31 cellular contexts compared by ENCODE assay signal in the genomic region with DNA sequence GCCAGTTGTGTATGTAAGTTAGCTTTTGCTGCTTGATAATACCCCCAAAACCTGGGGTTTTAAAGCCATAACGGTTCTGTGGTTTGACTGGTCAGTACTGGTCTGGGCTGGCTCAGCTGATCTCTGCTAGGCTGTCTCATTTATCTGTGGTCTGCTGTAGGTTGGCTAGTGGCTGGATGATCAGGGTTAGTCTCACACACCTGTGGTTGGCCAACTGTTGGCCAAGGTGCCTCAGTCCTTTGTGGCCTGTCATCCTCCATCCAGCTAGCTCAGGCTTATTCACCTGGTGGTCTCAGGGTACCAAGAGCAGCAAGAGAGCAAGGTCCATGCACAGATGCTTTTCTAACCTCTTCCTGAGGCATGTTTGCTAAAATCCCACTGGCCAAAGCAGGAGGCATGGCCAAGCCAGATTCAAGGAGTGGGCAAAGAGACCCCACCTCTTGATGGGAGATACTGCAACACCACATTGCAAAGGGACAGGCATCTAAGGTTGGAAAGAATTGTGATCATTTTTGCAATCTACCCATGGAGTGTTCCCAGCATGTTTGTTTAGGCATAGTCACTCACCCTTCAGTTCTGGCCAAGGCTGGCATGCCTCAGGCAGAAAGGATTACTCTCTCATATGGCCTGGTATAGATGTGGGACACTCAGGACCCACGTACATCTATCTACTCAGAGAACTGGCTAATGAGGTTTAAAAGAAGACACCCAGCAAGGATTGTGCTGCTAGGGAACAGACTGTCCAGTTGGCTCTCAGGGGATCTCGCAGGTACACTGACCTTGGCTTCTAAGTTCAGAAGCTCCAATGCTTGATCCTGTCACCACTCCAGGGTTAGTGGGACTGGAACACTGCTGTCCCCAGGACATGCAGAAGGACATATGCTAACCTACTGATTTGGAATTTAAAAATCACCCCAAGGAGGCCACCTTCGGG.
DNase-seq lines count a peak whose midpoint lies in the region; ATAC-seq and TF ChIP-seq lines count a peak whose summit lies in the region.
"Had no signal": no experiment of that assay in that cellular context is flagged by ENCODE, and none has a peak within 500 bp of the region (broad histone marks: within the 10 kb centered on the region; RNA-seq: fewer than 3 reads in every experiment).

No MANE protein-coding gene starts in this region.

- H3K27ac Mint-ChIP-seq in glutamatergic neuron (ENCODE audit: unreplicated experiment): no peak overlapping the region
- H3K27ac Mint-ChIP-seq: activated CD8-positive, alpha-beta T cell treated with anti-CD3 and anti-CD28 coated beads for 36 hours; activated naive CD8-positive, alpha-beta T cell; dendritic cell treated with granulocyte-macrophage colony-stimulating factor and Interleukin-4, amounts not matched to agents 40 ng/mL and 50 ng/mL, for 4 days; nephron progenitor cell; stimulated activated memory B cell treated with anti-CD40 and anti-IgM and Interleukin-4, amounts not matched to agents 10 μg/mL and 1 μg/mL and 100 μg/mL, for 72 hours; T-helper 17 cell had no signal

- H3K9me3 Mint-ChIP-seq in glutamatergic neuron (ENCODE audit: unreplicated experiment): peaks cover 19% of the 10 kb centered on the region
- H3K9me3 Mint-ChIP-seq: activated CD8-positive, alpha-beta T cell treated with anti-CD3 and anti-CD28 coated beads for 36 hours; dendritic cell treated with granulocyte-macrophage colony-stimulating factor and Interleukin-4, amounts not matched to agents 40 ng/mL and 50 ng/mL, for 4 days; nephron progenitor cell; stimulated activated memory B cell treated with anti-CD40 and anti-IgM and Interleukin-4, amounts not matched to agents 10 μg/mL and 1 μg/mL and 100 μg/mL, for 72 hours had no signal

- H3K4me3 Mint-ChIP-seq in glutamatergic neuron (ENCODE audit: unreplicated experiment): no peak overlapping the region
- H3K4me3 Mint-ChIP-seq: activated CD8-positive, alpha-beta T cell treated with anti-CD3 and anti-CD28 coated beads for 36 hours; activated naive CD8-positive, alpha-beta T cell; dendritic cell treated with granulocyte-macrophage colony-stimulating factor and Interleukin-4, amounts not matched to agents 40 ng/mL and 50 ng/mL, for 4 days; nephron progenitor cell; stimulated activated memory B cell treated with anti-CD40 and anti-IgM and Interleukin-4, amounts not matched to agents 10 μg/mL and 1 μg/mL and 100 μg/mL, for 72 hours; T-helper 17 cell had no signal

- TF ChIP-seq POLR2A in gastroesophageal sphincter (IDR thresholded peaks at IDR 0.05): no peak
- TF ChIP-seq POLR2A in gastrocnemius medialis (IDR thresholded peaks at IDR 0.05): no peak

- H3K27ac ChIP-seq in gastroesophageal sphincter (peak overlapping the region; percentile 72 to 85 (median 84)), gastrocnemius medialis (peak overlapping the region; percentile 46 to 93 (median 87)), caudate nucleus (ENCODE audit: low read depth, low read length) (no peak overlapping the region)
- H3K27ac ChIP-seq: parathyroid adenoma had no signal

- DNase-seq in EL: peak; percentile 12
- peak; percentile 31 for DNase-seq in RPMI7951 (ENCODE audit: low read depth)
- peak in 1 of 2 donors; percentile 73 for DNase-seq in gastrocnemius medialis
- DNase-seq in caudate nucleus (lab: John Stamatoyannopoulos, UW): no peak
- no peak for DNase-seq in activated CD8-positive, alpha-beta memory T cell treated with anti-CD3 and anti-CD28 coated beads, Interleukin-2, amount 50 U/mL, for 48 hours
- DNase-seq in glutamatergic neuron: no peak
- DNase-seq: ACHN; activated CD4-positive, alpha-beta T cell treated with anti-CD3 and anti-CD28 coated beads for 1 hour; activated CD8-positive, alpha-beta T cell treated with anti-CD3 and anti-CD28 coated beads for 36 hours; BE2C; H7; head of caudate nucleus; KG1; NCI-H1417; NCI-H2029 treated with DMSO at 0.1 percent for 48 hours; NCI-H226; NCI-H69; nephron progenitor cell; right cardiac atrium; RPMI8226; SK-N-SH; stimulated activated CD4-positive, alpha-beta T cell treated with anti-CD3 and anti-CD28 coated beads, Interleukin-12 subunit alpha, Interleukin-12 subunit beta, amount 100 ng/mL, for 4 hours; stimulated activated CD4-positive, alpha-beta T cell treated with anti-CD3 and anti-CD28 coated beads, Interleukin-4, amount 100 ng/mL, for 4 hours; T-helper 17 cell had no signal

- H3K27me3 ChIP-seq in gastroesophageal sphincter (no peaks in the 10 kb centered on the region), gastrocnemius medialis (no peaks in the 10 kb centered on the region)
- H3K27me3 ChIP-seq: ascending aorta, BE2C had no signal

- no peak overlapping the region for H3K4me3 ChIP-seq in gastroesophageal sphincter
- no peak overlapping the region for H3K4me3 ChIP-seq in gastrocnemius medialis
- H3K4me3 ChIP-seq: ascending aorta had no signal

- H3K36me3 ChIP-seq in gastroesophageal sphincter (no peaks in the 10 kb centered on the region), gastrocnemius medialis (no peaks in the 10 kb centered on the region)
- H3K36me3 ChIP-seq: ascending aorta, BE2C had no signal

- H3K9me3 ChIP-seq in gastroesophageal sphincter (no peaks in the 10 kb centered on the region), gastrocnemius medialis (no peaks in the 10 kb centered on the region)
- H3K9me3 ChIP-seq: ascending aorta, BE2C, SK-N-SH had no signal

- peaks cover 10% of the 10 kb centered on the region for H3K36me3 Mint-ChIP-seq in glutamatergic neuron (ENCODE audit: unreplicated experiment)
- H3K36me3 Mint-ChIP-seq: activated naive CD8-positive, alpha-beta T cell; stimulated activated memory B cell treated with anti-CD40 and anti-IgM and Interleukin-4, amounts not matched to agents 10 μg/mL and 1 μg/mL and 100 μg/mL, for 72 hours had no signal

- ATAC-seq in gastroesophageal sphincter (no peak), gastrocnemius medialis (peak; percentile 20 to 34), HG03135 (IDR thresholded peaks at IDR 0.05; ENCODE audit: unreplicated experiment) (no peak)
- ATAC-seq: activated CD8-positive, alpha-beta T cell treated with anti-CD3 and anti-CD28 coated beads for 36 hours; right cardiac atrium; stimulated activated memory B cell treated with anti-CD40 and anti-IgM and Interleukin-4, amounts not matched to agents 10 μg/mL and 1 μg/mL and 100 μg/mL, for 72 hours; T-helper 17 cell had no signal

- TF ChIP-seq CTCF in gastroesophageal sphincter (IDR thresholded peaks at IDR 0.05) (no peak), gastrocnemius medialis (IDR thresholded peaks at IDR 0.05 in 4 of 5, conservative IDR thresholded peaks at IDR 0.05 in 1 of 5) (no peak), glutamatergic neuron (IDR thresholded peaks at IDR 0.05; ENCODE audit: partially characterized antibody, unreplicated experiment) (no peak)

- 68 to 93% methylated on average over 2 to 3 of the region's 4 CpGs for WGBS in gastroesophageal sphincter (ENCODE audit: low coverage in 1 of 2), 2 donors

- peaks cover 14% of the 10 kb centered on the region for H3K4me1 Mint-ChIP-seq in glutamatergic neuron (ENCODE audit: low read depth, unreplicated experiment)
- H3K4me1 Mint-ChIP-seq: stimulated activated memory B cell treated with anti-CD40 and anti-IgM and Interleukin-4, amounts not matched to agents 10 μg/mL and 1 μg/mL and 100 μg/mL, for 72 hours; T-helper 17 cell had no signal

- no peak for TF ChIP-seq EP300 in gastroesophageal sphincter (IDR thresholded peaks at IDR 0.05)

- H3K27me3 Mint-ChIP-seq in glutamatergic neuron (ENCODE audit: unreplicated experiment): peaks cover 10% of the 10 kb centered on the region
- H3K27me3 Mint-ChIP-seq: activated CD8-positive, alpha-beta T cell treated with anti-CD3 and anti-CD28 coated beads for 36 hours; activated naive CD8-positive, alpha-beta T cell; stimulated activated memory B cell treated with anti-CD40 and anti-IgM and Interleukin-4, amounts not matched to agents 10 μg/mL and 1 μg/mL and 100 μg/mL, for 72 hours had no signal

- H3K4me1 ChIP-seq in gastroesophageal sphincter: peaks cover 0 to 85% (median 41%) of the 10 kb centered on the region in 3 donors
- H3K4me1 ChIP-seq in gastrocnemius medialis: peaks cover 33 to 54% of the 10 kb centered on the region in 2 donors
- H3K4me1 ChIP-seq: parathyroid adenoma had no signal

- intact Hi-C loops in gastrocnemius medialis (cut with DNase I; ENCODE audit: low total_unique reads): loop anchor here (10.0 kb wide), 1 partner anchor 184 kb away; a partner anchor contains a TSS

- in situ Hi-C loops in gastrocnemius medialis (cut with MboI; ENCODE audit: low sequenced_read_pairs in 4 of 4): no loop called here

Comparison
In these comparisons a context has a peak if more than half of its experiments do, and no peak if none do; other contexts are left out.
1. DNase-seq: peak in EL (single experiment) and RPMI7951 (single experiment); none in caudate nucleus (0 of 61), activated CD8-positive, alpha-beta memory T cell treated with anti-CD3 and anti-CD28 coated beads, Interleukin-2, amount 50 U/mL, for 48 hours (single experiment) and glutamatergic neuron (single experiment).
2. ATAC-seq: peak in gastrocnemius medialis (2 of 2); none in gastroesophageal sphincter (single experiment) and HG03135 (single experiment).